ENCODE assay signal across 8 cellular contexts in the genomic region with DNA sequence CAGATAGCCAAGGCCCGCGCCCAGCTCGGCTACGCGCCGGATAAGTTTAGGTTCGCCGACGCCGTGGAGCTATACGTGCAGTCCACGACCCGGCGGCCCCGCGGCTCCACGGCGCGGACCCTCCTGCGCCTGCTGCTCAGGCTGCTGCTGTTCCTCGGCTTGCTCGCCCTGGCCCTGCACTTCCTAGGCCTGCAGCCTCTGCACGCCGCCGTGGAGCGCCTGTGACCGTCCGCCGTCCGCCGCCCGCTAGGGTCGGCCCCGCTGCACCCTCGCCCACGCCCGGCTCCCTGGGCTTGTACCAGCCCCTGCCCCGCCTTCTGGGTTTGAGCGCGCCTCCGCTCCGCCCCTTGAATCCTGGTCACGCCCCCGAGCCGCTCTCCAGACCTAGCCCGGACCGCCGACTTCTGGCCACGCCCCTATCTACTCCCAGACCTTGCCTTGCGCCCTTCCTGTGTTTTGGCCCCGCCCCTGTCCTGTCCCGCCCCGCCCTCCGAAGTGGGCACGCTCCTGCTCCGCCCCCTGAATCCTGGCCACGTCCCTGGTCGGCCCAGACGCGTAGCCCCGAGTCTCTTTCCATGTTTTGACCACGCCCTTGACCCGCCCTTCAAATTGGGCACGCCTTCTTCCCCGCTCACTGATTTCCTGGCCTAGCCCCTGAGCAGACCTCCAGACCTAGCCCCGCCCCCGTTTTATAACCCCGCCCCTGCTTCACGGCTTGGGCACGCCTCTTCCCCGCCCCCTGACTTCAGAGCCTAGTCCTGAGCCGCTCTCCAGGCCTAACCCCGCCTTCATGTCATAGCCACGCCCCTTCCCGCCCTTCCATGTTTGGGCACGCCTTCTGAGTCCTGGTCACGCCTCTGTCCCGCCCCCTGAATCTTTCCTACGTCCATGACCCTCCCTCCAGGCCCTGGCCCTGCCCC. TPM values are rescaled to one million over a fixed set of nuclear protein-coding genes. Genes with fewer than 3 reads are reported as not detected.
DNase-seq lines count a peak whose midpoint lies in the region; ATAC-seq and TF ChIP-seq lines count a peak whose summit lies in the region.

No MANE protein-coding gene starts in this region.

- H3K4me3 ChIP-seq in ascending aorta: peak overlapping the region; percentile 69 to 82
- peak overlapping the region; percentile 37 for H3K4me3 ChIP-seq in right cardiac atrium (ENCODE audit: low read length)
- peak overlapping the region; percentile 82 for H3K4me3 ChIP-seq in rectal smooth muscle tissue (ENCODE audit: low read length)
- peak overlapping the region; percentile 15 to 21 for H3K4me3 ChIP-seq in aorta (ENCODE audit: low read length in 2 of 2)

- H3K9me3 ChIP-seq in ascending aorta (no peaks in the 10 kb centered on the region), right cardiac atrium (ENCODE audit: control insufficient read depth, low read length) (no peaks in the 10 kb centered on the region), aorta (ENCODE audit: control insufficient read depth, low read length) (no peaks in the 10 kb centered on the region)

- peaks cover 49% of the 10 kb centered on the region for H3K4me1 Mint-ChIP-seq in T-helper 2 cell treated with Interferon-gamma antibody and Interleukin-4, amounts not matched to agents 5 μg/mL and 100 μg/mL, for 36 hours (ENCODE audit: low read depth)

- peak; percentile 74 for TF ChIP-seq POLR2A in GM18505 (IDR thresholded peaks at IDR 0.05; ENCODE audit: borderline replicate concordance, extremely low read depth, insufficient read depth, insufficient read length)

- DNase-seq in NCI-H187 treated with DMSO at 0.1 percent for 48 hours (lab: John Stamatoyannopoulos, UW) (peak; percentile 94), ascending aorta (ENCODE audit: low spot score in 2 of 2) (peak; percentile 99 to 100), right cardiac atrium (peak; percentile 100), aorta (peak; percentile 100)
- DNase-seq in T-helper 2 cell treated with Interferon-gamma antibody and Interleukin-4, amounts not matched to agents 5 μg/mL and 100 μg/mL, for 36 hours (ENCODE audit: low spot score): peak; percentile 99

- H3K4me3 Mint-ChIP-seq in T-helper 2 cell treated with Interferon-gamma antibody and Interleukin-4, amounts not matched to agents 5 μg/mL and 100 μg/mL, for 36 hours: peak overlapping the region; percentile 90

- H3K27me3 ChIP-seq in ascending aorta: no peaks in the 10 kb centered on the region
- H3K27me3 ChIP-seq in right cardiac atrium (ENCODE audit: control insufficient read depth, insufficient read depth): no peaks in the 10 kb centered on the region
- H3K27me3 ChIP-seq in rectal smooth muscle tissue (ENCODE audit: control insufficient read depth, insufficient read depth, low read length): no peaks in the 10 kb centered on the region
- no peaks in the 10 kb centered on the region for H3K27me3 ChIP-seq in aorta (ENCODE audit: control insufficient read depth in 1 of 2, insufficient read depth in 2 of 2, low read length in 1 of 2)

- TF ChIP-seq CTCF in ascending aorta (IDR thresholded peaks at IDR 0.05): no peak

- intact Hi-C loops in ascending aorta (cut with DNase I): loop anchor here (1.0 to 10.0 kb wide), 9 partner anchors 16 to 1454 kb away; partner anchors contain the start of genes DCTN5, DCUN1D3, EEF2K and LYRM1
- intact Hi-C loops in right cardiac atrium (cut with DNase I): no loop called here
- intact Hi-C loops in aorta (cut with DNase I): loop anchor here in 1 of 2 donors (5.0 kb wide), 1 partner anchor 497 kb away; no protein-coding TSS in a partner anchor

- peak overlapping the region; percentile 95 to 98 for H3K27ac ChIP-seq in ascending aorta
- H3K27ac ChIP-seq in right cardiac atrium (ENCODE audit: low read length): peak overlapping the region; percentile 80
- peak overlapping the region; percentile 96 for H3K27ac ChIP-seq in rectal smooth muscle tissue (ENCODE audit: low read depth, low read length)
- H3K27ac ChIP-seq in aorta (ENCODE audit: low read depth in 1 of 2, low read length in 2 of 2): peak overlapping the region in 1 of 2 donors; percentile 78

- H3K27me3 Mint-ChIP-seq in T-helper 2 cell treated with Interferon-gamma antibody and Interleukin-4, amounts not matched to agents 5 μg/mL and 100 μg/mL, for 36 hours (ENCODE audit: low read depth): peaks cover 1% of the 10 kb centered on the region

- ATAC-seq in GM18505 (IDR thresholded peaks at IDR 0.05; ENCODE audit: unreplicated experiment) (peak; percentile 60), HG02970 (IDR thresholded peaks at IDR 0.05; ENCODE audit: low FRiP score, unreplicated experiment) (peak; percentile 54), right cardiac atrium (peak; percentile 86 to 89), aorta (ENCODE audit: low FRiP score) (peak; percentile 92)

- H3K36me3 Mint-ChIP-seq in T-helper 2 cell treated with Interferon-gamma antibody and Interleukin-4, amounts not matched to agents 5 μg/mL and 100 μg/mL, for 36 hours (ENCODE audit: low read depth): no peaks in the 10 kb centered on the region

- no peak overlapping the region for H3K9ac ChIP-seq in rectal smooth muscle tissue (ENCODE audit: low read length)

- no peaks in the 10 kb centered on the region for H3K9me3 Mint-ChIP-seq in T-helper 2 cell treated with Interferon-gamma antibody and Interleukin-4, amounts not matched to agents 5 μg/mL and 100 μg/mL, for 36 hours

- H3K4me1 ChIP-seq in ascending aorta (peaks cover 9 to 20% of the 10 kb centered on the region in 2 donors), right cardiac atrium (ENCODE audit: control insufficient read depth, insufficient read depth, low read length) (peaks cover 6% of the 10 kb centered on the region), rectal smooth muscle tissue (ENCODE audit: control insufficient read depth, insufficient read depth, low read length) (peaks cover 17% of the 10 kb centered on the region), aorta (ENCODE audit: control insufficient read depth in 1 of 2, insufficient read depth in 2 of 2, low read length in 2 of 2) (no peaks in the 10 kb centered on the region)

- no peaks in the 10 kb centered on the region for H3K36me3 ChIP-seq in ascending aorta
- H3K36me3 ChIP-seq in rectal smooth muscle tissue (ENCODE audit: control insufficient read depth, insufficient read depth, low read length): no peaks in the 10 kb centered on the region
- H3K36me3 ChIP-seq in aorta (ENCODE audit: control insufficient read depth in 1 of 2, insufficient read depth in 2 of 2, low read length in 1 of 2): no peaks in the 10 kb centered on the region

- under 1% methylated on average over 79 of the region's 79 CpGs for WGBS in right cardiac atrium
- WGBS in aorta, 2 donors: 0% methylated on average over 76 to 79 of the region's 79 CpGs

- H3K27ac Mint-ChIP-seq in T-helper 2 cell treated with Interferon-gamma antibody and Interleukin-4, amounts not matched to agents 5 μg/mL and 100 μg/mL, for 36 hours: peak overlapping the region; percentile 100

RNA-seq across cellular contexts. Expression of gene EEF2K, which starts 15.6 kb away (rescaled TPM):
- 31.9 TPM for total RNA-seq in ascending aorta
- total RNA-seq in right cardiac atrium: 10 to 100 TPM; 28.1 to 38.3 (median 31.4) TPM
- polyA plus RNA-seq in right cardiac atrium: 15.0 TPM
- 10 to 100 TPM; 40.6 to 56.3 TPM for total RNA-seq in aorta
- 10 to 100 TPM in 1 of 2 donors, 1 to 10 TPM in 1; 9.3 to 12.1 TPM for polyA plus RNA-seq in aorta

RNA-seq across cellular contexts. Expression of gene SDR42E2, which starts 28.1 kb away (rescaled TPM):
- not detected for total RNA-seq in ascending aorta
- under 1 TPM in 1 of 4 donors, not detected in 3; 0.09 TPM for total RNA-seq in right cardiac atrium
- not detected for polyA plus RNA-seq in right cardiac atrium
- total RNA-seq in aorta: not detected
- under 1 TPM in 1 of 2 donors, not detected in 1; 0.10 TPM for polyA plus RNA-seq in aorta

Comparison
In these comparisons a context has a peak if more than half of its experiments do, and no peak if none do; other contexts are left out.
1. H3K4me3 ChIP-seq: peak in every context shown above with its lines; median percentile 82 in rectal smooth muscle tissue; 76 in ascending aorta; 37 in right cardiac atrium; 18 in aorta.